ENCODE assay signal across 21 cellular contexts in the genomic region with DNA sequence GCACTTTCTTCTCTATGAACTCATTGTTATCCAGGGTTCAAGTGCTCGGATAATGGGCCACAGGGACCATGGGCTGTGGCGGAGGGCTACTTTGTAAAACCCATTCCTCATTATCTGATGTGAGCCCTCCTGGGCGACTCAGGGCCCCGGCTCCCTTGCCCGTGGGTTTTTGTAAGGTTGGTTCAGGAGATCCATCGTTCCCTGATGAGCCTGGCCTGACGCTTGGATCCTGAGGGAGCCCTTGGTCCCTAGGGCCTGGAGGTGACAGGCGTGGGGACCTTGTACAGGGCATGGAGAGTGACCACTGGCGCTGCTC.
"Had no signal": no experiment of that assay in that cellular context is flagged by ENCODE, and none has a peak within 500 bp of the region (broad histone marks: within the 10 kb centered on the region; RNA-seq: fewer than 3 reads in every experiment).

No MANE protein-coding gene starts in this region.

- H3K27ac ChIP-seq: foreskin keratinocyte, hepatocyte, pancreas, psoas muscle, right lobe of liver, testis, upper lobe of right lung had no signal

- H3K4me3 ChIP-seq: hepatocyte, pancreas, psoas muscle, right lobe of liver, testis, tibial nerve, upper lobe of right lung had no signal

- H3K9me3 ChIP-seq: pancreas, psoas muscle, right lobe of liver, testis, tibial nerve, upper lobe of right lung had no signal

- DNase-seq: central memory CD4-positive, alpha-beta T cell; erythroblast; foreskin keratinocyte; left colon; mesendoderm; naive thymus-derived CD4-positive, alpha-beta T cell; nephron progenitor cell; occipital lobe; pancreas; psoas muscle; right lobe of liver; stimulated activated CD4-positive, alpha-beta T cell treated with anti-CD3 and anti-CD28 coated beads, Interleukin-4, amount 100 ng/mL, for 1 hour; stimulated activated CD8-positive, alpha-beta memory T cell treated with anti-CD3 and anti-CD28 coated beads, Interleukin-4, amount 100 ng/mL, for 48 hours; stimulated activated naive CD8-positive, alpha-beta T cell treated with anti-CD3 and anti-CD28 coated beads, Interleukin-15, Interleukin-2, amounts not matched to agents 100 U/mL and 50 U/mL, for 24 hours; testis; upper lobe of right lung had no signal

- FAIRE-seq: endothelial cell of umbilical vein, pancreas had no signal

- H3K4me1 Mint-ChIP-seq: naive thymus-derived CD4-positive, alpha-beta T cell; stimulated activated effector memory CD8-positive, alpha-beta T cell treated with anti-CD3 and anti-CD28 coated beads, Interleukin-12 subunit alpha, Interleukin-12 subunit beta, amount 100 ng/mL, for 72 hours had no signal

- H3K27ac Mint-ChIP-seq: dendritic cell treated with granulocyte-macrophage colony-stimulating factor and Interleukin-4, amounts not matched to agents 40 ng/mL and 50 ng/mL, for 4 days; naive thymus-derived CD4-positive, alpha-beta T cell; nephron progenitor cell; stimulated activated effector memory CD8-positive, alpha-beta T cell treated with anti-CD3 and anti-CD28 coated beads, Interleukin-12 subunit alpha, Interleukin-12 subunit beta, amount 100 ng/mL, for 72 hours had no signal

- H3K36me3 Mint-ChIP-seq: naive thymus-derived CD4-positive, alpha-beta T cell; stimulated activated effector memory CD8-positive, alpha-beta T cell treated with anti-CD3 and anti-CD28 coated beads, Interleukin-12 subunit alpha, Interleukin-12 subunit beta, amount 100 ng/mL, for 72 hours had no signal

- H3K4me1 ChIP-seq: foreskin keratinocyte, pancreas, psoas muscle, right lobe of liver, testis, upper lobe of right lung had no signal

- H3K36me3 ChIP-seq: pancreas, right lobe of liver, tibial nerve, upper lobe of right lung had no signal

- H3K27me3 Mint-ChIP-seq: dendritic cell treated with granulocyte-macrophage colony-stimulating factor and Interleukin-4, amounts not matched to agents 40 ng/mL and 50 ng/mL, for 4 days had no signal

- H3K27me3 ChIP-seq: foreskin keratinocyte, hepatocyte, pancreas, right lobe of liver, testis, tibial nerve, upper lobe of right lung had no signal

- H3K9me3 Mint-ChIP-seq: nephron progenitor cell had no signal

- H3K4me3 Mint-ChIP-seq: dendritic cell treated with granulocyte-macrophage colony-stimulating factor and Interleukin-4, amounts not matched to agents 40 ng/mL and 50 ng/mL, for 4 days; naive thymus-derived CD4-positive, alpha-beta T cell; nephron progenitor cell; stimulated activated effector memory CD8-positive, alpha-beta T cell treated with anti-CD3 and anti-CD28 coated beads, Interleukin-12 subunit alpha, Interleukin-12 subunit beta, amount 100 ng/mL, for 72 hours had no signal
